25 cellular contexts compared by ENCODE assay signal in genomic region chr1:53378061-53378460, GRCh38. TPM values are rescaled to one million over a fixed set of nuclear protein-coding genes. Genes with fewer than 3 reads are reported as not detected.
DNase-seq lines count a peak whose midpoint lies in the region; ATAC-seq and TF ChIP-seq lines count a peak whose summit lies in the region.
"Had no signal": no experiment of that assay in that cellular context is flagged by ENCODE, and none has a peak within 500 bp of the region (broad histone marks: within the 10 kb centered on the region; RNA-seq: fewer than 3 reads in every experiment).

No MANE protein-coding gene starts in this region.

- ATAC-seq in IMR-90 (ENCODE audit: low read depth) (no peak), GM21786 (IDR thresholded peaks at IDR 0.05; ENCODE audit: unreplicated experiment) (no peak), HG02610 (IDR thresholded peaks at IDR 0.05; ENCODE audit: unreplicated experiment) (no peak), GM21423 (IDR thresholded peaks at IDR 0.05; ENCODE audit: unreplicated experiment) (no peak)
- ATAC-seq: HCT116; naive thymus-derived CD4-positive, alpha-beta T cell; right lobe of liver had no signal

- in situ Hi-C loops in IMR-90 (cut with MboI; ENCODE audit: low sequenced_read_pairs): no loop called here

- no peak overlapping the region for H2BK120ac ChIP-seq in IMR-90 (ENCODE audit: low read depth, low read length)

- POLR2A ChIA-PET in IMR-90 (lab: Charles Lee; ENCODE audit: unreplicated experiment): no interaction called here

- H3K4me2 ChIP-seq in IMR-90 (ENCODE audit: low read depth, low read length): no peak overlapping the region

- no TSS peak for BruUV-seq in IMR-90 (replicated peaks; lab: Mats Ljungman, UMichigan)

- no peak overlapping the region for H2BK15ac ChIP-seq in IMR-90 (ENCODE audit: low read depth, low read length)

- TF ChIP-seq CTCF in IMR-90 (conservative IDR thresholded peaks at IDR 0.05; ENCODE audit: low read depth, low read length) (no peak), sigmoid colon (IDR thresholded peaks at IDR 0.05) (no peak)

- TF ChIP-seq POLR2A in IMR-90 (IDR thresholded peaks at IDR 0.05; ENCODE audit: low read depth, low read length) (no peak), sigmoid colon (IDR thresholded peaks at IDR 0.05) (no peak)

- no peak overlapping the region for H3K27ac ChIP-seq in IMR-90 (ENCODE audit: insufficient read depth, low read length)
- H3K27ac ChIP-seq in sigmoid colon: no peak overlapping the region
- H3K27ac ChIP-seq: BLaER1 treated with 17β-estradiol and CSF1 and Interleukin-3, amounts not matched to agents 10 nM and 100 nM; dorsolateral prefrontal cortex; heart left ventricle; prostate gland; right lobe of liver; SJSA1; upper lobe of left lung; VCaP had no signal

- no peak overlapping the region for H4K5ac ChIP-seq in IMR-90 (ENCODE audit: low read depth, low read length)

- H3K79me1 ChIP-seq in IMR-90 (ENCODE audit: low read depth in 1 of 2, low read length in 2 of 2): no peaks in the 10 kb centered on the region

- no peak overlapping the region for H3K18ac ChIP-seq in IMR-90 (ENCODE audit: low read depth, low read length)

- H3K36me3 ChIP-seq in H7 (replicated peaks; ENCODE audit: control insufficient read depth, insufficient read depth, low read length) (no peaks in the 10 kb centered on the region), IMR-90 (ENCODE audit: control insufficient read depth, insufficient read depth, low read length) (no peaks in the 10 kb centered on the region), sigmoid colon (no peaks in the 10 kb centered on the region)
- H3K36me3 ChIP-seq: BLaER1 treated with 17β-estradiol and CSF1 and Interleukin-3, amounts not matched to agents 10 nM and 100 nM; heart left ventricle; prostate gland; right lobe of liver; SJSA1; upper lobe of left lung had no signal

- H3K4ac ChIP-seq in IMR-90 (ENCODE audit: low read depth, low read length): no peak overlapping the region

- no peak overlapping the region for H2AK9ac ChIP-seq in IMR-90 (replicated peaks; ENCODE audit: low read depth, low read length, poor library complexity)

- H2BK5ac ChIP-seq in IMR-90 (ENCODE audit: low read depth, low read length, poor library complexity, severe bottlenecking): no peak overlapping the region

- WGBS in IMR-90 (ENCODE audit: extremely low coverage in 2 of 2, insufficient read length in 1 of 2), 2 experiments: no CpG with 5 or more reads among the region's 5 CpGs
- WGBS in sigmoid colon, 2 donors: 74 to 85% methylated on average over 5 of the region's 5 CpGs

- H4K91ac ChIP-seq in IMR-90 (ENCODE audit: insufficient read depth, low read depth, low read length): no peak overlapping the region

- H4K8ac ChIP-seq in IMR-90 (ENCODE audit: low read depth in 2 of 2, low read length in 2 of 2): no peak overlapping the region

- H2AK5ac ChIP-seq in IMR-90 (ENCODE audit: low read depth, low read length): no peak overlapping the region

- peak; percentile 10 for DNase-seq in H7
- DNase-seq in IMR-90: no peak
- DNase-seq in ecto neural progenitor cell (ENCODE audit: low spot score): peak; percentile 32
- DNase-seq in sigmoid colon: peak; percentile 36
- DNase-seq in NCI-H1436 (lab: John Stamatoyannopoulos, UW): no peak
- DNase-seq: activated gamma-delta T cell; activated T-cell treated with anti-CD3 and anti-CD28 coated beads for 4 hours; Caco-2; foreskin melanocyte; naive thymus-derived CD4-positive, alpha-beta T cell; NCI-H446; stimulated activated CD4-positive, alpha-beta T cell treated with anti-CD3 and anti-CD28 coated beads, Interleukin-4, amount 100 ng/mL, for 4 hours; T1000 had no signal

- H3K56ac ChIP-seq in IMR-90 (ENCODE audit: extremely low read depth, insufficient read depth, low read length): no peak overlapping the region

- H2AFZ ChIP-seq in IMR-90 (replicated peaks; ENCODE audit: low read length, poor library complexity): peak overlapping the region; percentile 55

- no peak overlapping the region for H3K23ac ChIP-seq in IMR-90 (ENCODE audit: low read depth, low read length)

- dilution Hi-C loops in IMR-90 (cut with HindIII; ENCODE audit: low sequenced_read_pairs, unreplicated experiment): no loop called here

- TF ChIP-seq EP300 in sigmoid colon (IDR thresholded peaks at IDR 0.05): no peak

- CTCF ChIA-PET in IMR-90 (lab: Yijun Ruan, JAX): no interaction called here

- H3K9me3 ChIP-seq in IMR-90 (ENCODE audit: control insufficient read depth, insufficient read depth, low read length) (no peaks in the 10 kb centered on the region; the same call in 1 of the 2 replicates), sigmoid colon (no peaks in the 10 kb centered on the region)
- H3K9me3 ChIP-seq: BLaER1 treated with 17β-estradiol and CSF1 and Interleukin-3, amounts not matched to agents 10 nM and 100 nM; Caco-2; heart left ventricle; prostate gland; right lobe of liver; SJSA1; upper lobe of left lung had no signal

- no peak overlapping the region for H3K14ac ChIP-seq in IMR-90 (replicated peaks; ENCODE audit: low read depth, low read length)

- H3K27me3 ChIP-seq in H7 (ENCODE audit: control insufficient read depth, insufficient read depth, low read length) (peaks cover 2% of the 10 kb centered on the region), IMR-90 (ENCODE audit: control insufficient read depth, insufficient read depth, low read length) (peaks cover 26% of the 10 kb centered on the region), sigmoid colon (peaks cover 0 to 8% (median 0%) of the 10 kb centered on the region in 3 donors)
- H3K27me3 ChIP-seq: right lobe of liver, SJSA1, upper lobe of left lung had no signal

- TF ChIP-seq RAD21 in IMR-90 (IDR thresholded peaks at IDR 0.05; ENCODE audit: low read length): no peak

- H3K4me1 ChIP-seq in IMR-90 (ENCODE audit: control insufficient read depth, insufficient read depth, low read length) (peaks cover 2% of the 10 kb centered on the region), sigmoid colon (no peaks in the 10 kb centered on the region)
- H3K4me1 ChIP-seq: prostate gland, right lobe of liver, upper lobe of left lung had no signal

- peaks cover 3% of the 10 kb centered on the region; the same call in 1 of the 2 replicates for H3K9me1 ChIP-seq in IMR-90 (ENCODE audit: insufficient read depth, low read length)

- no peak overlapping the region for H3K4me3 ChIP-seq in H7 (ENCODE audit: insufficient read depth, low read depth, low read length)
- H3K4me3 ChIP-seq in IMR-90 (ENCODE audit: insufficient read depth, low read depth, low read length): no peak overlapping the region
- no peak overlapping the region for H3K4me3 ChIP-seq in sigmoid colon
- H3K4me3 ChIP-seq: BLaER1 treated with 17β-estradiol and CSF1 and Interleukin-3, amounts not matched to agents 10 nM and 100 nM; dorsolateral prefrontal cortex; heart left ventricle; prostate gland; right lobe of liver; SJSA1; upper lobe of left lung had no signal

- no peak overlapping the region for H3K9ac ChIP-seq in IMR-90 (ENCODE audit: low read depth, low read length)
- H3K9ac ChIP-seq: BLaER1 treated with 17β-estradiol and CSF1 and Interleukin-3, amounts not matched to agents 10 nM and 100 nM had no signal

- no peaks in the 10 kb centered on the region for H4K20me1 ChIP-seq in IMR-90 (ENCODE audit: insufficient read depth, low read length)
- H4K20me1 ChIP-seq: BLaER1 treated with 17β-estradiol and CSF1 and Interleukin-3, amounts not matched to agents 10 nM and 100 nM had no signal

- no peak overlapping the region for H2BK20ac ChIP-seq in IMR-90 (ENCODE audit: low read depth, low read length)

- intact Hi-C loops in IMR-90 (cut with micrococcal nuclease) (no loop called here), sigmoid colon (cut with DNase I) (no loop called here)

TF ChIP-seq in IMR-90, 13 proteins besides CTCF, POLR2A, EP300 and RAD21:
- TF ChIP-seq NFE2L2 (IDR thresholded peaks at IDR 0.05; ENCODE audit: low read depth, low read length): no peak
- no peak for TF ChIP-seq MAZ (IDR thresholded peaks at IDR 0.05; ENCODE audit: borderline replicate concordance, low read depth, low read length)
- no peak for TF ChIP-seq BHLHE40 (IDR thresholded peaks at IDR 0.05; ENCODE audit: low read depth, low read length)
- no peak for TF ChIP-seq SMC3 (IDR thresholded peaks at IDR 0.05; ENCODE audit: low read depth, low read length)
- no peak for TF ChIP-seq CEBPB (IDR thresholded peaks at IDR 0.05; ENCODE audit: low read depth, low read length)
- TF ChIP-seq FOS (IDR thresholded peaks at IDR 0.05; ENCODE audit: low read depth, low read length): no peak
- no peak for TF ChIP-seq CHD1 (IDR thresholded peaks at IDR 0.05; ENCODE audit: low read depth, low read length)
- no peak for TF ChIP-seq USF2 (IDR thresholded peaks at IDR 0.05; ENCODE audit: low read depth, low read length)
- no peak for TF ChIP-seq ELK1 (IDR thresholded peaks at IDR 0.05; ENCODE audit: borderline replicate concordance, low read depth, low read length)

RNA-seq across cellular contexts. Expression of gene LRP8, which starts 50.2 kb away (rescaled TPM):
- total RNA-seq in H7 (2014; rRNA removed; shearing (Covaris generic)): 144 and 157 TPM in 2 replicates
- total RNA-seq in IMR-90 (2012; rRNA removed): 11.1 and 12.0 TPM in 2 replicates
- polyA plus RNA-seq in IMR-90 (2012; rRNA removed): 12.1 and 12.6 TPM in 2 replicates
- polyA plus RNA-seq in IMR-90 (2012; cell fraction: cytosol; rRNA removed): 5.9 and 7.7 TPM in 2 replicates
- 40.5 and 54.0 TPM in 2 replicates for polyA plus RNA-seq in IMR-90 (2012; cell fraction: nucleus; rRNA removed; ENCODE audit: low replicate concordance)
- total RNA-seq in sigmoid colon: 1 to 10 TPM; 1.1 to 1.7 (median 1.2) TPM
- 1 to 10 TPM in 2 of 3 donors, under 1 TPM in 1; 0.69 to 7.8 (median 3.0) TPM for polyA plus RNA-seq in sigmoid colon

Comparison
In these comparisons a context has a peak if more than half of its experiments do, and no peak if none do; other contexts are left out.
1. DNase-seq: peak in H7 (single experiment), ecto neural progenitor cell (single experiment) and sigmoid colon (single experiment); none in IMR-90 (single experiment) and NCI-H1436 (single experiment).
2. RNA of gene LRP8, which starts 50.2 kb away (total RNA-seq): 144 to 157 TPM in H7; 11.1 to 12.0 TPM in IMR-90 and 1.1 to 1.7 TPM in sigmoid colon; every median in the first group is over 10 times any median in the second.